In genomic region chr11:130087294-130087926, GRCh38 we compare ENCODE assay signal across 12 cellular contexts. TPM values are rescaled to one million over a fixed set of nuclear protein-coding genes. Genes with fewer than 3 reads are reported as not detected.
DNase-seq lines count a peak whose midpoint lies in the region; ATAC-seq, FAIRE-seq and TF ChIP-seq lines count a peak whose summit lies in the region.
"Had no signal": no experiment of that assay in that cellular context is flagged by ENCODE, and none has a peak within 500 bp of the region (broad histone marks: within the 10 kb centered on the region; RNA-seq: fewer than 3 reads in every experiment).

No MANE protein-coding gene starts in this region.

- H3K27me3 Mint-ChIP-seq in naive B cell: no peaks in the 10 kb centered on the region

- peak; percentile 98 for ATAC-seq in GM18909 (IDR thresholded peaks at IDR 0.05; ENCODE audit: poor library complexity, unreplicated experiment)
- peak; percentile 74 for ATAC-seq in HG02798 (IDR thresholded peaks at IDR 0.05; ENCODE audit: poor library complexity, unreplicated experiment)
- ATAC-seq in naive B cell (ENCODE audit: low read depth in 2 of 2): no peak

- H3K4me3 ChIP-seq in uterus: no peak overlapping the region
- H3K4me3 ChIP-seq: upper lobe of left lung had no signal

- no peak for TF ChIP-seq POLR2A in uterus (IDR thresholded peaks at IDR 0.05)

- intact Hi-C loops in uterus (cut with DNase I; ENCODE audit: low total_unique reads): no loop called here

- H3K9me3 Mint-ChIP-seq in naive B cell: no peaks in the 10 kb centered on the region

- no peaks in the 10 kb centered on the region for H3K9me3 ChIP-seq in uterus
- H3K9me3 ChIP-seq: upper lobe of left lung had no signal

- peaks cover 0 to 19% of the 10 kb centered on the region in 2 donors for H3K36me3 Mint-ChIP-seq in naive B cell

- DNase-seq in naive B cell (no peak), HTR-8/SVneo (ENCODE audit: insufficient read length, low spot score) (no peak), NCI-H226 (no peak), uterus (no peak), hepatic stellate cell (ENCODE audit: low spot score) (no peak)
- DNase-seq: activated CD4-positive, CD25-positive, alpha-beta regulatory T cell; NCI-H2171; small intestine; upper lobe of left lung had no signal

- no peaks in the 10 kb centered on the region for H3K4me1 ChIP-seq in uterus

- H3K27me3 ChIP-seq in uterus: no peaks in the 10 kb centered on the region
- H3K27me3 ChIP-seq: upper lobe of left lung had no signal

- no peaks in the 10 kb centered on the region for H3K36me3 ChIP-seq in uterus
- H3K36me3 ChIP-seq: upper lobe of left lung had no signal

- H3K4me3 Mint-ChIP-seq in naive B cell: peak overlapping the region in 6 of 8 donors; percentile 37 to 84 (median 60)

- no peak for TF ChIP-seq CTCF in VCaP (conservative IDR thresholded peaks at IDR 0.05)
- TF ChIP-seq CTCF in uterus (IDR thresholded peaks at IDR 0.05): no peak

- peak overlapping the region in 3 of 6 donors; percentile 37 to 73 (median 39) for H3K27ac Mint-ChIP-seq in naive B cell

- peaks cover 40 to 70% (median 66%) of the 10 kb centered on the region in 3 donors for H3K4me1 Mint-ChIP-seq in naive B cell

- peak overlapping the region; percentile 69; the same call in 1 of the 2 replicates for H3K27ac ChIP-seq in VCaP
- H3K27ac ChIP-seq in uterus: no peak overlapping the region

- FAIRE-seq in HTR-8/SVneo (lab: Jason Lieb, UNC): no peak
- FAIRE-seq: small intestine had no signal

RNA-seq across cellular contexts. Expression of gene APLP2, which starts 17.7 kb away (rescaled TPM):
- polyA plus RNA-seq in naive B cell (ENCODE audit: low read depth in 6 of 6): 100 to 1,000 TPM; 289 to 343 (median 310) TPM
- total RNA-seq in uterus: 100 to 1,000 TPM; 226 to 376 (median 262) TPM

Comparison
In these comparisons a context has a peak if more than half of its experiments do, and no peak if none do; other contexts are left out.
1. ATAC-seq: peak in GM18909 (single experiment) and HG02798 (single experiment); none in naive B cell (0 of 2).